Comparison of ENCODE assay signal across 1 cellular context in the genomic region with DNA sequence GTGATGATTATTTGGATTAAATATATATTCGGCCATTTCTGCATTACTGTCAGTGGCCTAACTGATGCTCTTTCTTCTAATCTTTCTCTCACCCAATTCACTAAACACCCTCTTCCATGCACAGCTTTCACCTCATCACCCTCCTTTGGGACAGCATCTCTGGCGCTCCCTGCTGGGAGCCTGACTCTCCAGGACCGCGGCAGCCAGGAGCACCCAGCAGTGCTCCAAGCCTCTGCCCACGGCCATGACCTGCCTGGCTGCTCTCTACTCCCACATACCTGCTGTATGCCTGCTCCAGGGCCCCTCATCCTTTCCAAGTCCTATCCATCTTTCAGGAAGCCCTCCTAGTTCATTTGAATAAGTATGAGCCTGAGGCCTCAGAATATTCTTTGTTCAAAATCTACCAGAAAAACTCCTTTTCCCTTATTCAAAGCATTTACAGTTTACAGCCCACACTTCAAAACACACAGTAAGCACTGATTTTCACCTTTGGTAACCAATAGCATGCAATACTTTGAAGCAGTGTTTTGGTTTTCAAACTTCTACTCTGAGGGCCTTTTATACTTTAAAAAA.
TF ChIP-seq lines count a peak whose summit lies in the region.

No MANE protein-coding gene starts in this region.

TF ChIP-seq in H1, 55 proteins besides CTCF, POLR2A, EP300 and RAD21:
- no peak for TF ChIP-seq TEAD4 (IDR thresholded peaks at IDR 0.05; ENCODE audit: low read depth, low read length)
- TF ChIP-seq EZH2 (IDR thresholded peaks at IDR 0.05; ENCODE audit: low read depth, low read length, severe bottlenecking), result no peak
- TF ChIP-seq FOSL1 (IDR thresholded peaks at IDR 0.05; ENCODE audit: insufficient read depth, low read depth, low read length), result no peak
- no peak for TF ChIP-seq CBX5 (IDR thresholded peaks at IDR 0.05; ENCODE audit: low read depth, low read length)
